8 cellular contexts compared by ENCODE assay signal in the genomic region with DNA sequence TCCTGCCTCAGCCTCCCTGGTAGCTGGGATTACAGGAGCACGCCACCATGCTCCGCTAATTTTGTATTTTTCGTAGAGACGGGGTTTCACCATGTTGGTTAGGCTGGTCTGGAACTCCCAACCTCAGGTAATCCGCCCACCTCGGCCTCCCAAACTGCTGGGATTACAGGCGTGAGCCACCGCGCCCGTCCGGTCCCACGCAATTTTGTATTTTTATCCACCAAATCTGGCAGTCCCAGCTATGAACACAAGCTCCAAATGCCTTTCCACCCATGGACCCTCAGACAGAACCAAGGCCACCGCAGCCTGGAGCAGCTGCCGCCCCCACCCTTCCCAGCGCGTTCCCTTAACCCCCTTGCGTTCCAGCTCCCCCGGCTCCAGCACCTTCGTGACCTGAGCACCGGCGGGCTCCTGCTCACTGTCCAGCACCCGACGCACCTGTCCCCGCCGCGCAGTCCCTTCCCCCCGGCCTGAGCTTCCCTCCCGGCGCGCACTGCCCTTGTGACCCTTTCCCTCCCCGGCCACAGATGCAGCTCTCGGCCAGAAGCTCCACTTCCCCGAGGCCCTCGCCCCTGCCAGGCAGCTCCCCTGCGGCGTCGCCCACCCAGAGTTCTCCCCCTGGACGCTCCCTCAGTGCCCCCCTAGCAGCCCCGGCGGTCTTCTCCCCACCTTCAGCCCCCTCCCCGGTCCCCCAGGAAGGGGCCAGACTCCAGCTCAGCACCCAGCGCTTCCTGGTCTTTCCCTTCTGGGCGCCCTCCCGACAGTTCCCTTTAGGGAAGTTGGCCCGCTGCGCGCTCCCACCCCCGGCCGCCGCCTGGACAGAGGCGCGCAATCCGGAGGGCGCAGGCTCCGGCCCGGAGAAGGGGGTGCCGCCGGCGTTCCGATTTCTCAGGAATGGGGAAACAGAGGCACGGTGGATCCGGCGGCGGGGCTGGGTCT. TPM values are rescaled to one million over a fixed set of nuclear protein-coding genes. Genes with fewer than 3 reads are reported as not detected.
A peak's percentile ranks its signal among the peaks of the same experiment; 100 is the strongest.
DNase-seq lines count a peak whose midpoint lies in the region; ATAC-seq and TF ChIP-seq lines count a peak whose summit lies in the region.

No MANE protein-coding gene starts in this region.

- no peaks in the 10 kb centered on the region for H3K9me3 Mint-ChIP-seq in CD4-positive, alpha-beta T cell

- H3K27me3 Mint-ChIP-seq in CD4-positive, alpha-beta T cell: peaks cover 3% of the 10 kb centered on the region

- no peaks in the 10 kb centered on the region for H3K36me3 ChIP-seq in parathyroid adenoma (ENCODE audit: control insufficient read depth, insufficient read depth, low read length)

- intact Hi-C loops in CD4-positive, alpha-beta T cell (cut with DNase I, micrococcal nuclease): no loop called here

- TF ChIP-seq CTCF in CD4-positive, alpha-beta T cell (IDR thresholded peaks at IDR 0.05): no peak
- no peak for TF ChIP-seq CTCF in fibroblast of villous mesenchyme (IDR thresholded peaks at IDR 0.05; ENCODE audit: insufficient read depth, low read depth, low read length)
- no peak for TF ChIP-seq CTCF in parathyroid adenoma (IDR thresholded peaks at IDR 0.05)

- no peaks in the 10 kb centered on the region for H3K9me3 ChIP-seq in CD4-positive, alpha-beta T cell (ENCODE audit: control insufficient read depth, low read length)
- no peaks in the 10 kb centered on the region for H3K9me3 ChIP-seq in parathyroid adenoma (ENCODE audit: control insufficient read depth, low read length)

- no peaks in the 10 kb centered on the region for H3K27me3 ChIP-seq in CD4-positive, alpha-beta T cell (ENCODE audit: control insufficient read depth, insufficient read depth, low read length)
- no peaks in the 10 kb centered on the region for H3K27me3 ChIP-seq in parathyroid adenoma (ENCODE audit: control insufficient read depth, insufficient read depth, low read length)

- H2AFZ ChIP-seq in parathyroid adenoma: peak overlapping the region; percentile 7

- CTCF ChIA-PET in CD4-positive, alpha-beta T cell (lab: Charles Lee): no interaction called here

- no peaks in the 10 kb centered on the region for H3K36me3 Mint-ChIP-seq in CD4-positive, alpha-beta T cell (ENCODE audit: low read depth)

- H3K27ac Mint-ChIP-seq in CD4-positive, alpha-beta T cell: no peak overlapping the region

- H3K4me1 Mint-ChIP-seq in CD4-positive, alpha-beta T cell (ENCODE audit: low read depth): peaks cover 26% of the 10 kb centered on the region

- H3K4me2 ChIP-seq in parathyroid adenoma (ENCODE audit: low read length): peak overlapping the region; percentile 64

- H3K79me2 ChIP-seq in parathyroid adenoma: no peaks in the 10 kb centered on the region

- H3K4me1 ChIP-seq in parathyroid adenoma: no peaks in the 10 kb centered on the region

- H3K27ac ChIP-seq in CD4-positive, alpha-beta T cell (ENCODE audit: low read depth, low read length): no peak overlapping the region
- no peak overlapping the region for H3K27ac ChIP-seq in parathyroid adenoma

- no peak for DNase-seq in CD4-positive, alpha-beta T cell
- DNase-seq in NOMO-1 treated with dmso at 0.1 percent for 144 hours (lab: John Stamatoyannopoulos, UW; ENCODE audit: unreplicated experiment) (peak; percentile 28), fibroblast of villous mesenchyme (ENCODE audit: low read depth) (peak; percentile 13), NCI-H2227 treated with DMSO at 0.1 percent for 48 hours (lab: John Stamatoyannopoulos, UW) (no peak), NCI-H748 (lab: John Stamatoyannopoulos, UW; ENCODE audit: unreplicated experiment) (no peak)
- DNase-seq in central memory CD4-positive, alpha-beta T cell: no peak

- POLR2A ChIA-PET in CD4-positive, alpha-beta T cell (lab: Charles Lee): interaction anchor here (1.4 to 1.8 kb wide), 2 partner anchors 9 to 18 kb away, joined by 4 to 13 read pairs; no protein-coding TSS in a partner anchor

- H3K4me3 Mint-ChIP-seq in CD4-positive, alpha-beta T cell: peak overlapping the region; percentile 69

- H3K4me3 ChIP-seq in fibroblast of villous mesenchyme (ENCODE audit: low read depth, low read length): peak overlapping the region; percentile 41
- H3K4me3 ChIP-seq in parathyroid adenoma (ENCODE audit: low read depth, low read length): no peak overlapping the region

- H3K9ac ChIP-seq in parathyroid adenoma: no peak overlapping the region

- ATAC-seq in CD4-positive, alpha-beta T cell (ENCODE audit: poor library complexity): no peak
- no peak for ATAC-seq in GM21447 (IDR thresholded peaks at IDR 0.05; ENCODE audit: unreplicated experiment)

RNA-seq across cellular contexts. Expression of gene ZBED4, which starts 5.6 kb away (rescaled TPM):
- 10 to 100 TPM; 14.8 to 15.0 TPM for total RNA-seq in CD4-positive, alpha-beta T cell
- 10.6 and 13.4 TPM in 2 replicates for total RNA-seq in fibroblast of villous mesenchyme

RNA-seq across cellular contexts. Expression of gene BRD1, which starts 20.3 kb away (rescaled TPM):
- 100 to 1,000 TPM; 129 to 130 TPM for total RNA-seq in CD4-positive, alpha-beta T cell
- total RNA-seq in fibroblast of villous mesenchyme: 29.3 and 29.8 TPM in 2 replicates

Comparison
In these comparisons a context has a peak if more than half of its experiments do, and no peak if none do; other contexts are left out.
1. DNase-seq: peak in NOMO-1 treated with dmso at 0.1 percent for 144 hours (single experiment) and fibroblast of villous mesenchyme (single experiment); none in CD4-positive, alpha-beta T cell (0 of 10), NCI-H2227 treated with DMSO at 0.1 percent for 48 hours (single experiment), NCI-H748 (single experiment) and central memory CD4-positive, alpha-beta T cell (single experiment).